ENCODE assay signal across 1 cellular context in the genomic region with DNA sequence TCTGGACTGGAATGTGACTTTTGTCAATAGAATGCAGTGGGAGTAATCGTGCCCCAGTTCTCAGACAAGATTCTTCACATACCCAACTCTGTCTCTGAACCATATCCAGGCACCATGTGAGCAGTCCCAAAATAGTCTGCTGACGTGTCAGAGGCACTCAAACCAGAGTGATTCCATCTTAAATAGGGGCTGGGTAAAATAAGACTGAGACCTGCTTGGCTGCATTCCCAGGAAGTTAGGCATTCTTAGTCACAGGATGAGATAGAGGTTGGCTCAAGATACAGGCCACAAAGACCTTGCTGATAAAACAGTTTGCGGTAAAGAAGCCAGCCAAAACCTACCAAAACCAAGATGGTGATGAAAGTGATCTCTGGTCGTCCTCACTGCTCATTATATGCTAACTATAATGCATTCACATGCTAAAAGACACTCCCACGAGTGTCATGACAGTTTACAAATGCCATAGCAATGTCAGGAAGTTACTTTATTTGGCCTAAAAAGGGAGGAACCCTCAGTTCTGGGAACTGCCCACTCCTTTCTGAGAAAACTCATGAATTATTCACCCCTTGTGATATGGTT.
TF ChIP-seq lines count a peak whose summit lies in the region.

No MANE protein-coding gene starts in this region.

TF ChIP-seq in GM23338, 12 proteins besides CTCF, POLR2A, EP300 and RAD21 (continued from another document):
- no peak for TF ChIP-seq ZNF331 (CRISPR knock-in tag; IDR thresholded peaks at IDR 0.05; ENCODE audit: low read depth)
- TF ChIP-seq, protein P1, sequence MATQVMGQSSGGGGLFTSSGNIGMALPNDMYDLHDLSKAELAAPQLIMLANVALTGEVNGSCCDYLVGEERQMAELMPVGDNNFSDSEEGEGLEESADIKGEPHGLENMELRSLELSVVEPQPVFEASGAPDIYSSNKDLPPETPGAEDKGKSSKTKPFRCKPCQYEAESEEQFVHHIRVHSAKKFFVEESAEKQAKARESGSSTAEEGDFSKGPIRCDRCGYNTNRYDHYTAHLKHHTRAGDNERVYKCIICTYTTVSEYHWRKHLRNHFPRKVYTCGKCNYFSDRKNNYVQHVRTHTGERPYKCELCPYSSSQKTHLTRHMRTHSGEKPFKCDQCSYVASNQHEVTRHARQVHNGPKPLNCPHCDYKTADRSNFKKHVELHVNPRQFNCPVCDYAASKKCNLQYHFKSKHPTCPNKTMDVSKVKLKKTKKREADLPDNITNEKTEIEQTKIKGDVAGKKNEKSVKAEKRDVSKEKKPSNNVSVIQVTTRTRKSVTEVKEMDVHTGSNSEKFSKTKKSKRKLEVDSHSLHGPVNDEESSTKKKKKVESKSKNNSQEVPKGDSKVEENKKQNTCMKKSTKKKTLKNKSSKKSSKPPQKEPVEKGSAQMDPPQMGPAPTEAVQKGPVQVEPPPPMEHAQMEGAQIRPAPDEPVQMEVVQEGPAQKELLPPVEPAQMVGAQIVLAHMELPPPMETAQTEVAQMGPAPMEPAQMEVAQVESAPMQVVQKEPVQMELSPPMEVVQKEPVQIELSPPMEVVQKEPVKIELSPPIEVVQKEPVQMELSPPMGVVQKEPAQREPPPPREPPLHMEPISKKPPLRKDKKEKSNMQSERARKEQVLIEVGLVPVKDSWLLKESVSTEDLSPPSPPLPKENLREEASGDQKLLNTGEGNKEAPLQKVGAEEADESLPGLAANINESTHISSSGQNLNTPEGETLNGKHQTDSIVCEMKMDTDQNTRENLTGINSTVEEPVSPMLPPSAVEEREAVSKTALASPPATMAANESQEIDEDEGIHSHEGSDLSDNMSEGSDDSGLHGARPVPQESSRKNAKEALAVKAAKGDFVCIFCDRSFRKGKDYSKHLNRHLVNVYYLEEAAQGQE (IDR thresholded peaks at IDR 0.05; ENCODE audit: unreplicated experiment): no peak
- TF ChIP-seq STAT1 (IDR thresholded peaks at IDR 0.05; ENCODE audit: unreplicated experiment): no peak
